ENCODE assay signal across 1 cellular context in the genomic region with DNA sequence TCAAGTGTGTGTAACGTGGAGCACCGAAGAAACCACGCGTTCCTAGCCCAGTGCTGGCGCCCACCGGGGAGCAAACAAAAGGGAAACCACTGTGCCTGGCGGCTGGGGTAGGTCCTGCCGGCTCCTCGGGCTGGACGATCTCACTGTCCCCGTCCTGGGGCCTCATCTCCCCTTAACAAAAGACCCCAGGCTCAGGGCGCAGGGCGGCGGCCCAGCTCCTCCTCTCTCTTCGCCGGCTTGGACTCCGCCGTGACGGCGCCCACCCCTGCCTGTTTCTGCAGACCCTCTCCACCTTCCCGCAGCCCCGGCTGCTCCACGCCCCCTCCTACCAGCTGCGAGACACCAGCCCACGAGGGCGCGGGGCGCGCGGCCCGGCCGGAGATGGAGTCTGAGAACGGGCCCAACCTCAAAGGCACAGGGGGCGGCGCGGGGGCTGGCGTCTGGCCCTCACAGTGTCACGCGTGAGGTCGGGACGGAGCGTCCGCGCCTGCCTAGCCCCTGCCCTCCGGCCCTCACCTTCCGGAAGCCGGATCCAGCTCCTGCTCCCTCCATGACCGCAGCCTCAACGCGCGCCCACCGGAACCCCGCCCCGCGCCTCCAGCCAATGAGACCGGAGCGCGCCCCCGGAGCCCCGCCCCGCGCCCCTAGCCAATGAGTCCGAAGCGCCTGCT.
TF ChIP-seq lines count a peak whose summit lies in the region.

A gene (minus strand): TSS at position 569 of the 671 bp plus-strand sequence. CDS start 17 bp downstream, at position 552.

TF ChIP-seq in HepG2, 621 proteins besides CTCF, POLR2A, EP300 and RAD21 (continued from another document and continues in another):
- TF ChIP-seq, protein P1, sequence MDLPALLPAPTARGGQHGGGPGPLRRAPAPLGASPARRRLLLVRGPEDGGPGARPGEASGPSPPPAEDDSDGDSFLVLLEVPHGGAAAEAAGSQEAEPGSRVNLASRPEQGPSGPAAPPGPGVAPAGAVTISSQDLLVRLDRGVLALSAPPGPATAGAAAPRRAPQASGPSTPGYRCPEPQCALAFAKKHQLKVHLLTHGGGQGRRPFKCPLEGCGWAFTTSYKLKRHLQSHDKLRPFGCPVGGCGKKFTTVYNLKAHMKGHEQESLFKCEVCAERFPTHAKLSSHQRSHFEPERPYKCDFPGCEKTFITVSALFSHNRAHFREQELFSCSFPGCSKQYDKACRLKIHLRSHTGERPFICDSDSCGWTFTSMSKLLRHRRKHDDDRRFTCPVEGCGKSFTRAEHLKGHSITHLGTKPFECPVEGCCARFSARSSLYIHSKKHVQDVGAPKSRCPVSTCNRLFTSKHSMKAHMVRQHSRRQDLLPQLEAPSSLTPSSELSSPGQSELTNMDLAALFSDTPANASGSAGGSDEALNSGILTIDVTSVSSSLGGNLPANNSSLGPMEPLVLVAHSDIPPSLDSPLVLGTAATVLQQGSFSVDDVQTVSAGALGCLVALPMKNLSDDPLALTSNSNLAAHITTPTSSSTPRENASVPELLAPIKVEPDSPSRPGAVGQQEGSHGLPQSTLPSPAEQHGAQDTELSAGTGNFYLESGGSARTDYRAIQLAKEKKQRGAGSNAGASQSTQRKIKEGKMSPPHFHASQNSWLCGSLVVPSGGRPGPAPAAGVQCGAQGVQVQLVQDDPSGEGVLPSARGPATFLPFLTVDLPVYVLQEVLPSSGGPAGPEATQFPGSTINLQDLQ (CRISPR knock-in tag; IDR thresholded peaks at IDR 0.05) = no peak
- TF ChIP-seq ZSCAN9 (CRISPR knock-in tag; IDR thresholded peaks at IDR 0.05; ENCODE audit: borderline replicate concordance) (no peak), ONECUT2 (CRISPR knock-in tag; IDR thresholded peaks at IDR 0.05) (no peak), ZNF776 (CRISPR knock-in tag; IDR thresholded peaks at IDR 0.05) (peak; percentile 70; the same call in 1 of the 2 replicates), STAT5B (CRISPR knock-in tag; IDR thresholded peaks at IDR 0.05) (0 out of 2 replicates have a peak, but pooled peaks have one; percentile 42), NFRKB (IDR thresholded peaks at IDR 0.05) (no peak), ATM (IDR thresholded peaks at IDR 0.05; ENCODE audit: borderline replicate concordance) (no peak), ZNF562 (CRISPR knock-in tag; IDR thresholded peaks at IDR 0.05; ENCODE audit: borderline replicate concordance) (no peak), ZNF296 (CRISPR knock-in tag; conservative IDR thresholded peaks at IDR 0.05) (no peak), MYNN (CRISPR knock-in tag; IDR thresholded peaks at IDR 0.05; ENCODE audit: low read depth) (peak; percentile 78; the same call in 1 of the 2 replicates), DNMT3B (CRISPR knock-in tag; conservative IDR thresholded peaks at IDR 0.05) (0 out of 2 replicates have a peak, but pooled peaks have one; percentile 14), FOXJ3 (CRISPR knock-in tag; IDR thresholded peaks at IDR 0.05; ENCODE audit: borderline replicate concordance) (no peak; the same call in 1 of the 2 replicates), BHLHE40 (IDR thresholded peaks at IDR 0.05; ENCODE audit: low read length) (no peak), SP1 (IDR thresholded peaks at IDR 0.05) (no peak), SP1 (CRISPR knock-in tag; IDR thresholded peaks at IDR 0.05) (no peak), ZFP62 (CRISPR knock-in tag; IDR thresholded peaks at IDR 0.05) (no peak), ZNF550 (CRISPR knock-in tag; IDR thresholded peaks at IDR 0.05; ENCODE audit: borderline replicate concordance) (peak; percentile 85; the same call in 1 of the 2 replicates), ZNF570 (CRISPR knock-in tag; IDR thresholded peaks at IDR 0.05; ENCODE audit: borderline replicate concordance) (no peak), AKAP8 (CRISPR knock-in tag; IDR thresholded peaks at IDR 0.05) (no peak; the same call in 1 of the 2 replicates), ZNF850 (CRISPR knock-in tag; conservative IDR thresholded peaks at IDR 0.05) (no peak), ZNF329 (CRISPR knock-in tag; IDR thresholded peaks at IDR 0.05; ENCODE audit: low read depth) (no peak; the same call in 1 of the 2 replicates)
- TF ChIP-seq, protein P2, sequence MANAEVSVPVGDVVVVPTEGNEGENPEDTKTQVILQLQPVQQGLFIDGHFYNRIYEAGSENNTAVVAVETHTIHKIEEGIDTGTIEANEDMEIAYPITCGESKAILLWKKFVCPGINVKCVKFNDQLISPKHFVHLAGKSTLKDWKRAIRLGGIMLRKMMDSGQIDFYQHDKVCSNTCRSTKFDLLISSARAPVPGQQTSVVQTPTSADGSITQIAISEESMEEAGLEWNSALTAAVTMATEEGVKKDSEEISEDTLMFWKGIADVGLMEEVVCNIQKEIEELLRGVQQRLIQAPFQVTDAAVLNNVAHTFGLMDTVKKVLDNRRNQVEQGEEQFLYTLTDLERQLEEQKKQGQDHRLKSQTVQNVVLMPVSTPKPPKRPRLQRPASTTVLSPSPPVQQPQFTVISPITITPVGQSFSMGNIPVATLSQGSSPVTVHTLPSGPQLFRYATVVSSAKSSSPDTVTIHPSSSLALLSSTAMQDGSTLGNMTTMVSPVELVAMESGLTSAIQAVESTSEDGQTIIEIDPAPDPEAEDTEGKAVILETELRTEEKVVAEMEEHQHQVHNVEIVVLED (CRISPR knock-in tag; IDR thresholded peaks at IDR 0.05; ENCODE audit: borderline replicate concordance) = no peak
- TF ChIP-seq, protein P3, sequence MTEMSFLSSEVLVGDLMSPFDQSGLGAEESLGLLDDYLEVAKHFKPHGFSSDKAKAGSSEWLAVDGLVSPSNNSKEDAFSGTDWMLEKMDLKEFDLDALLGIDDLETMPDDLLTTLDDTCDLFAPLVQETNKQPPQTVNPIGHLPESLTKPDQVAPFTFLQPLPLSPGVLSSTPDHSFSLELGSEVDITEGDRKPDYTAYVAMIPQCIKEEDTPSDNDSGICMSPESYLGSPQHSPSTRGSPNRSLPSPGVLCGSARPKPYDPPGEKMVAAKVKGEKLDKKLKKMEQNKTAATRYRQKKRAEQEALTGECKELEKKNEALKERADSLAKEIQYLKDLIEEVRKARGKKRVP (CRISPR knock-in tag; IDR thresholded peaks at IDR 0.05) = no peak
- TF ChIP-seq, protein P4, sequence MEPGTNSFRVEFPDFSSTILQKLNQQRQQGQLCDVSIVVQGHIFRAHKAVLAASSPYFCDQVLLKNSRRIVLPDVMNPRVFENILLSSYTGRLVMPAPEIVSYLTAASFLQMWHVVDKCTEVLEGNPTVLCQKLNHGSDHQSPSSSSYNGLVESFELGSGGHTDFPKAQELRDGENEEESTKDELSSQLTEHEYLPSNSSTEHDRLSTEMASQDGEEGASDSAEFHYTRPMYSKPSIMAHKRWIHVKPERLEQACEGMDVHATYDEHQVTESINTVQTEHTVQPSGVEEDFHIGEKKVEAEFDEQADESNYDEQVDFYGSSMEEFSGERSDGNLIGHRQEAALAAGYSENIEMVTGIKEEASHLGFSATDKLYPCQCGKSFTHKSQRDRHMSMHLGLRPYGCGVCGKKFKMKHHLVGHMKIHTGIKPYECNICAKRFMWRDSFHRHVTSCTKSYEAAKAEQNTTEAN (CRISPR knock-in tag; conservative IDR thresholded peaks at IDR 0.05) = no peak
- TF ChIP-seq, protein P5, sequence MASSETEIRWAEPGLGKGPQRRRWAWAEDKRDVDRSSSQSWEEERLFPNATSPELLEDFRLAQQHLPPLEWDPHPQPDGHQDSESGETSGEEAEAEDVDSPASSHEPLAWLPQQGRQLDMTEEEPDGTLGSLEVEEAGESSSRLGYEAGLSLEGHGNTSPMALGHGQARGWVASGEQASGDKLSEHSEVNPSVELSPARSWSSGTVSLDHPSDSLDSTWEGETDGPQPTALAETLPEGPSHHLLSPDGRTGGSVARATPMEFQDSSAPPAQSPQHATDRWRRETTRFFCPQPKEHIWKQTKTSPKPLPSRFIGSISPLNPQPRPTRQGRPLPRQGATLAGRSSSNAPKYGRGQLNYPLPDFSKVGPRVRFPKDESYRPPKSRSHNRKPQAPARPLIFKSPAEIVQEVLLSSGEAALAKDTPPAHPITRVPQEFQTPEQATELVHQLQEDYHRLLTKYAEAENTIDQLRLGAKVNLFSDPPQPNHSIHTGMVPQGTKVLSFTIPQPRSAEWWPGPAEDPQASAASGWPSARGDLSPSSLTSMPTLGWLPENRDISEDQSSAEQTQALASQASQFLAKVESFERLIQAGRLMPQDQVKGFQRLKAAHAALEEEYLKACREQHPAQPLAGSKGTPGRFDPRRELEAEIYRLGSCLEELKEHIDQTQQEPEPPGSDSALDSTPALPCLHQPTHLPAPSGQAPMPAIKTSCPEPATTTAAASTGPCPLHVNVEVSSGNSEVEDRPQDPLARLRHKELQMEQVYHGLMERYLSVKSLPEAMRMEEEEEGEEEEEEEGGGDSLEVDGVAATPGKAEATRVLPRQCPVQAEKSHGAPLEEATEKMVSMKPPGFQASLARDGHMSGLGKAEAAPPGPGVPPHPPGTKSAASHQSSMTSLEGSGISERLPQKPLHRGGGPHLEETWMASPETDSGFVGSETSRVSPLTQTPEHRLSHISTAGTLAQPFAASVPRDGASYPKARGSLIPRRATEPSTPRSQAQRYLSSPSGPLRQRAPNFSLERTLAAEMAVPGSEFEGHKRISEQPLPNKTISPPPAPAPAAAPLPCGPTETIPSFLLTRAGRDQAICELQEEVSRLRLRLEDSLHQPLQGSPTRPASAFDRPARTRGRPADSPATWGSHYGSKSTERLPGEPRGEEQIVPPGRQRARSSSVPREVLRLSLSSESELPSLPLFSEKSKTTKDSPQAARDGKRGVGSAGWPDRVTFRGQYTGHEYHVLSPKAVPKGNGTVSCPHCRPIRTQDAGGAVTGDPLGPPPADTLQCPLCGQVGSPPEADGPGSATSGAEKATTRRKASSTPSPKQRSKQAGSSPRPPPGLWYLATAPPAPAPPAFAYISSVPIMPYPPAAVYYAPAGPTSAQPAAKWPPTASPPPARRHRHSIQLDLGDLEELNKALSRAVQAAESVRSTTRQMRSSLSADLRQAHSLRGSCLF (CRISPR knock-in tag; IDR thresholded peaks at IDR 0.05; ENCODE audit: borderline replicate concordance) = no peak
- TF ChIP-seq, protein P6, sequence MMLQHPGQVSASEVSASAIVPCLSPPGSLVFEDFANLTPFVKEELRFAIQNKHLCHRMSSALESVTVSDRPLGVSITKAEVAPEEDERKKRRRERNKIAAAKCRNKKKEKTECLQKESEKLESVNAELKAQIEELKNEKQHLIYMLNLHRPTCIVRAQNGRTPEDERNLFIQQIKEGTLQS (CRISPR knock-in tag; IDR thresholded peaks at IDR 0.05) = 0 out of 2 replicates have a peak, but pooled peaks have one; percentile 49
- TF ChIP-seq, protein P7, sequence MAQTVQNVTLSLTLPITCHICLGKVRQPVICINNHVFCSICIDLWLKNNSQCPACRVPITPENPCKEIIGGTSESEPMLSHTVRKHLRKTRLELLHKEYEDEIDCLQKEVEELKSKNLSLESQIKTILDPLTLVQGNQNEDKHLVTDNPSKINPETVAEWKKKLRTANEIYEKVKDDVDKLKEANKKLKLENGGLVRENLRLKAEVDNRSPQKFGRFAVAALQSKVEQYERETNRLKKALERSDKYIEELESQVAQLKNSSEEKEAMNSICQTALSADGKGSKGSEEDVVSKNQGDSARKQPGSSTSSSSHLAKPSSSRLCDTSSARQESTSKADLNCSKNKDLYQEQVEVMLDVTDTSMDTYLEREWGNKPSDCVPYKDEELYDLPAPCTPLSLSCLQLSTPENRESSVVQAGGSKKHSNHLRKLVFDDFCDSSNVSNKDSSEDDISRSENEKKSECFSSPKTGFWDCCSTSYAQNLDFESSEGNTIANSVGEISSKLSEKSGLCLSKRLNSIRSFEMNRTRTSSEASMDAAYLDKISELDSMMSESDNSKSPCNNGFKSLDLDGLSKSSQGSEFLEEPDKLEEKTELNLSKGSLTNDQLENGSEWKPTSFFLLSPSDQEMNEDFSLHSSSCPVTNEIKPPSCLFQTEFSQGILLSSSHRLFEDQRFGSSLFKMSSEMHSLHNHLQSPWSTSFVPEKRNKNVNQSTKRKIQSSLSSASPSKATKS (CRISPR knock-in tag; IDR thresholded peaks at IDR 0.05) = no peak
- TF ChIP-seq, protein P8, sequence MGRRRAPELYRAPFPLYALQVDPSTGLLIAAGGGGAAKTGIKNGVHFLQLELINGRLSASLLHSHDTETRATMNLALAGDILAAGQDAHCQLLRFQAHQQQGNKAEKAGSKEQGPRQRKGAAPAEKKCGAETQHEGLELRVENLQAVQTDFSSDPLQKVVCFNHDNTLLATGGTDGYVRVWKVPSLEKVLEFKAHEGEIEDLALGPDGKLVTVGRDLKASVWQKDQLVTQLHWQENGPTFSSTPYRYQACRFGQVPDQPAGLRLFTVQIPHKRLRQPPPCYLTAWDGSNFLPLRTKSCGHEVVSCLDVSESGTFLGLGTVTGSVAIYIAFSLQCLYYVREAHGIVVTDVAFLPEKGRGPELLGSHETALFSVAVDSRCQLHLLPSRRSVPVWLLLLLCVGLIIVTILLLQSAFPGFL (CRISPR knock-in tag; IDR thresholded peaks at IDR 0.05) = no peak
- TF ChIP-seq, protein P9, sequence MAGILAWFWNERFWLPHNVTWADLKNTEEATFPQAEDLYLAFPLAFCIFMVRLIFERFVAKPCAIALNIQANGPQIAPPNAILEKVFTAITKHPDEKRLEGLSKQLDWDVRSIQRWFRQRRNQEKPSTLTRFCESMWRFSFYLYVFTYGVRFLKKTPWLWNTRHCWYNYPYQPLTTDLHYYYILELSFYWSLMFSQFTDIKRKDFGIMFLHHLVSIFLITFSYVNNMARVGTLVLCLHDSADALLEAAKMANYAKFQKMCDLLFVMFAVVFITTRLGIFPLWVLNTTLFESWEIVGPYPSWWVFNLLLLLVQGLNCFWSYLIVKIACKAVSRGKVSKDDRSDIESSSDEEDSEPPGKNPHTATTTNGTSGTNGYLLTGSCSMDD (CRISPR knock-in tag; IDR thresholded peaks at IDR 0.05) = no peak
- TF ChIP-seq, protein P10, sequence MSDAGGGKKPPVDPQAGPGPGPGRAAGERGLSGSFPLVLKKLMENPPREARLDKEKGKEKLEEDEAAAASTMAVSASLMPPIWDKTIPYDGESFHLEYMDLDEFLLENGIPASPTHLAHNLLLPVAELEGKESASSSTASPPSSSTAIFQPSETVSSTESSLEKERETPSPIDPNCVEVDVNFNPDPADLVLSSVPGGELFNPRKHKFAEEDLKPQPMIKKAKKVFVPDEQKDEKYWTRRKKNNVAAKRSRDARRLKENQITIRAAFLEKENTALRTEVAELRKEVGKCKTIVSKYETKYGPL (CRISPR knock-in tag; IDR thresholded peaks at IDR 0.05) = no peak
- TF ChIP-seq, protein P11, sequence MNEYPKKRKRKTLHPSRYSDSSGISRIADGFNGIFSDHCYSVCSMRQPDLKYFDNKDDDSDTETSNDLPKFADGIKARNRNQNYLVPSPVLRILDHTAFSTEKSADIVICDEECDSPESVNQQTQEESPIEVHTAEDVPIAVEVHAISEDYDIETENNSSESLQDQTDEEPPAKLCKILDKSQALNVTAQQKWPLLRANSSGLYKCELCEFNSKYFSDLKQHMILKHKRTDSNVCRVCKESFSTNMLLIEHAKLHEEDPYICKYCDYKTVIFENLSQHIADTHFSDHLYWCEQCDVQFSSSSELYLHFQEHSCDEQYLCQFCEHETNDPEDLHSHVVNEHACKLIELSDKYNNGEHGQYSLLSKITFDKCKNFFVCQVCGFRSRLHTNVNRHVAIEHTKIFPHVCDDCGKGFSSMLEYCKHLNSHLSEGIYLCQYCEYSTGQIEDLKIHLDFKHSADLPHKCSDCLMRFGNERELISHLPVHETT (CRISPR knock-in tag; conservative IDR thresholded peaks at IDR 0.05) = no peak; the same call in none of the 2 replicates
- TF ChIP-seq, protein P12, sequence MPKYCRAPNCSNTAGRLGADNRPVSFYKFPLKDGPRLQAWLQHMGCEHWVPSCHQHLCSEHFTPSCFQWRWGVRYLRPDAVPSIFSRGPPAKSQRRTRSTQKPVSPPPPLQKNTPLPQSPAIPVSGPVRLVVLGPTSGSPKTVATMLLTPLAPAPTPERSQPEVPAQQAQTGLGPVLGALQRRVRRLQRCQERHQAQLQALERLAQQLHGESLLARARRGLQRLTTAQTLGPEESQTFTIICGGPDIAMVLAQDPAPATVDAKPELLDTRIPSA (CRISPR knock-in tag; IDR thresholded peaks at IDR 0.05; ENCODE audit: borderline replicate concordance) = no peak
